12 cellular contexts compared by ENCODE assay signal in genomic region chr17:40327244-40327666, GRCh38. TPM values are rescaled to one million over a fixed set of nuclear protein-coding genes. Genes with fewer than 3 reads are reported as not detected.
A peak's percentile ranks its signal among the peaks of the same experiment; 100 is the strongest.
DNase-seq lines count a peak whose midpoint lies in the region; ATAC-seq, FAIRE-seq and TF ChIP-seq lines count a peak whose summit lies in the region.
"Had no signal": no experiment of that assay in that cellular context is flagged by ENCODE, and none has a peak within 500 bp of the region (broad histone marks: within the 10 kb centered on the region; RNA-seq: fewer than 3 reads in every experiment).

No MANE protein-coding gene starts in this region.

- peaks cover 73 to 96% (median 91%) of the 10 kb centered on the region in 7 donors for H3K4me1 Mint-ChIP-seq in naive thymus-derived CD4-positive, alpha-beta T cell

- H3K4me3 Mint-ChIP-seq in naive thymus-derived CD4-positive, alpha-beta T cell = peak overlapping the region; percentile 80 to 97 (median 88)

- CTCF ChIA-PET in GM12878 (lab: Yijun Ruan, JAX) = interaction anchor here (1.3 to 6.6 kb wide), 10 partner anchors 9 to 214 kb away, joined by 3 to 58 read pairs (median 8); partner anchors contain the start of gene RARA
- CTCF ChIA-PET in naive thymus-derived CD4-positive, alpha-beta T cell (lab: Charles Lee) = interaction anchor here (0.6 to 5.1 kb wide), 8 partner anchors 8 to 25 kb away, joined by 3 to 26 read pairs (median 5); partner anchors contain the start of gene RARA

- no peak overlapping the region for H2AFZ ChIP-seq in GM12878 (ENCODE audit: control insufficient read depth, low read depth, low read length)

- no peak for ATAC-seq in GM12878
- ATAC-seq in naive thymus-derived CD4-positive, alpha-beta T cell = no peak
- no peak for ATAC-seq in GM18873 (IDR thresholded peaks at IDR 0.05; ENCODE audit: low FRiP score, unreplicated experiment)
- ATAC-seq: K562 had no signal

- WGBS in GM12878 (ENCODE audit: insufficient coverage, insufficient replicate concordance, low lambda C conversion rate, missing lambda C conversion rate) = 0% methylated on average over 3 of the region's 3 CpGs

- peak overlapping the region; percentile 100 for H3K4me2 ChIP-seq in GM12878 (ENCODE audit: control insufficient read depth, insufficient read depth)

- peak overlapping the region; percentile 90 for H3K27ac ChIP-seq in left ventricle myocardium inferior (replicated peaks)
- H3K27ac ChIP-seq in GM12878 (ENCODE audit: control insufficient read depth, insufficient read depth) = peak overlapping the region; percentile 96
- peak overlapping the region; percentile 91 for H3K27ac ChIP-seq in naive thymus-derived CD4-positive, alpha-beta T cell (ENCODE audit: low read depth, low read length)
- H3K27ac ChIP-seq in vagina = peak overlapping the region; percentile 96

- in situ Hi-C loops in GM12878 (cut with MboI) = loop anchor here (10.0 kb wide), 1 partner anchor 1348 kb away; no protein-coding TSS in a partner anchor

- peaks cover 94% of the 10 kb centered on the region for H3K79me2 ChIP-seq in GM12878 (ENCODE audit: control insufficient read depth, insufficient read depth, low read length)

- RAD21 ChIA-PET in GM12878 (lab: Charles Lee; ENCODE audit: unreplicated experiment) = interaction anchor here (1.0 to 12.6 kb wide), 7 partner anchors 12 to 109 kb away, joined by 3 to 156 read pairs (median 5); partner anchors contain the start of gene RARA

- H3K4me3 ChIP-seq in left ventricle myocardium inferior = no peak overlapping the region
- peak overlapping the region; percentile 74; the same call in 1 of the 2 replicates for H3K4me3 ChIP-seq in GM12878
- peak overlapping the region; percentile 47 for H3K4me3 ChIP-seq in naive thymus-derived CD4-positive, alpha-beta T cell (ENCODE audit: low read length)
- no peak overlapping the region for H3K4me3 ChIP-seq in vagina
- H3K4me3 ChIP-seq: K562 had no signal

- FAIRE-seq in GM12878 (lab: Jason Lieb, UNC) = no peak
- FAIRE-seq: K562 had no signal

- peaks cover 100% of the 10 kb centered on the region for H3K4me1 ChIP-seq in left ventricle myocardium inferior
- H3K4me1 ChIP-seq in GM12878 (ENCODE audit: control insufficient read depth, insufficient read depth, low read length) = peaks cover 59% of the 10 kb centered on the region
- peaks cover 78 to 92% of the 10 kb centered on the region in 2 donors for H3K4me1 ChIP-seq in naive thymus-derived CD4-positive, alpha-beta T cell (ENCODE audit: control insufficient read depth in 2 of 2, insufficient read depth in 2 of 2, low read length in 2 of 2)
- H3K4me1 ChIP-seq in vagina = peaks cover 100% of the 10 kb centered on the region

- H3K9me3 ChIP-seq in left ventricle myocardium inferior (replicated peaks) (no peaks in the 10 kb centered on the region), GM12878 (replicated peaks; ENCODE audit: control insufficient read depth, insufficient read depth, low read length) (no peaks in the 10 kb centered on the region), vagina (no peaks in the 10 kb centered on the region)
- H3K9me3 ChIP-seq in naive thymus-derived CD4-positive, alpha-beta T cell (ENCODE audit: control insufficient read depth in 2 of 3, low read length in 3 of 3) = no peaks in the 10 kb centered on the region

- TF ChIP-seq EP300 in GM12878 (IDR thresholded peaks at IDR 0.05; ENCODE audit: borderline replicate concordance in 1 of 2, control insufficient read depth in 1 of 2, low read depth in 2 of 2, low read length in 2 of 2) = no peak

- intact Hi-C loops in left ventricle myocardium inferior (cut with micrococcal nuclease) = no loop called here
- intact Hi-C loops in cardiac septum (cut with DNase I) = no loop called here
- intact Hi-C loops in GM12878 (cut with micrococcal nuclease; ENCODE audit: unreplicated experiment) = no loop called here
- intact Hi-C loops in naive thymus-derived CD4-positive, alpha-beta T cell (cut with micrococcal nuclease) = no loop called here
- intact Hi-C loops in vagina (cut with DNase I) = no loop called here

- TF ChIP-seq CTCF in left ventricle myocardium inferior (IDR thresholded peaks at IDR 0.05; ENCODE audit: borderline replicate concordance) (no peak), GM12878 (IDR thresholded peaks at IDR 0.05 in 2 of 3, conservative IDR thresholded peaks at IDR 0.05 in 1 of 3; ENCODE audit: control insufficient read depth in 2 of 3, extremely low read depth in 1 of 3, insufficient read depth in 1 of 3, low read depth in 3 of 3, low read length in 3 of 3) (no peak), vagina (IDR thresholded peaks at IDR 0.05) (no peak)

- H3K27ac Mint-ChIP-seq in naive thymus-derived CD4-positive, alpha-beta T cell = peak overlapping the region; percentile 93 to 100 (median 99)

- peaks cover 0 to 9% (median 0%) of the 10 kb centered on the region in 5 donors for H3K27me3 Mint-ChIP-seq in naive thymus-derived CD4-positive, alpha-beta T cell

- no peak for TF ChIP-seq RAD21 in GM12878 (IDR thresholded peaks at IDR 0.05; ENCODE audit: insufficient read depth, low read depth, low read length)

- SMC1A ChIA-PET in GM12878 (lab: Charles Lee; ENCODE audit: uncharacterized antibody, unreplicated experiment) = interaction anchor here (0.6 to 11.2 kb wide), 7 partner anchors 14 to 32 kb away, joined by 3 to 172 read pairs (median 4); partner anchors contain the start of gene RARA

- H3K36me3 ChIP-seq in left ventricle myocardium inferior (peaks cover 7% of the 10 kb centered on the region), GM12878 (ENCODE audit: control insufficient read depth in 2 of 2, insufficient read depth in 2 of 2, low read length in 1 of 2) (peaks cover 9 to 16% of the 10 kb centered on the region in 2 experiments; a peak in 3 of 4 replicates), vagina (no peaks in the 10 kb centered on the region)
- peaks cover 0 to 10% (median 0%) of the 10 kb centered on the region in 3 experiments for H3K36me3 ChIP-seq in naive thymus-derived CD4-positive, alpha-beta T cell (ENCODE audit: control insufficient read depth in 2 of 3, insufficient read depth in 3 of 3, low read length in 3 of 3)

- BruUV-seq in GM12878 (replicated peaks; lab: Mats Ljungman, UMichigan) = no TSS peak

- H3K27me3 ChIP-seq in left ventricle myocardium inferior (ENCODE audit: low read depth) = no peaks in the 10 kb centered on the region
- no peaks in the 10 kb centered on the region for H3K27me3 ChIP-seq in GM12878 (replicated peaks in 1 of 2; ENCODE audit: control insufficient read depth in 2 of 2, insufficient read depth in 2 of 2, low read length in 1 of 2)
- no peaks in the 10 kb centered on the region for H3K27me3 ChIP-seq in naive thymus-derived CD4-positive, alpha-beta T cell (ENCODE audit: control insufficient read depth in 2 of 2, insufficient read depth in 2 of 2, low read length in 2 of 2)
- H3K27me3 ChIP-seq in vagina = no peaks in the 10 kb centered on the region

- POLR2A ChIA-PET in GM12878 (lab: Charles Lee) = interaction anchor here (1.0 to 7.0 kb wide), 3 partner anchors 8 to 17 kb away, joined by 3 to 123 read pairs (median 3); partner anchors contain the start of gene RARA
- POLR2A ChIA-PET in naive thymus-derived CD4-positive, alpha-beta T cell (lab: Charles Lee) = interaction anchor here (0.9 to 34.9 kb wide), 8 partner anchors 5 to 1361 kb away, joined by 3 to 742 read pairs (median 5); partner anchors contain the start of gene RARA

- peaks cover 0 to 10% (median 0%) of the 10 kb centered on the region in 11 donors for H3K9me3 Mint-ChIP-seq in naive thymus-derived CD4-positive, alpha-beta T cell

- no peaks in the 10 kb centered on the region for H4K20me1 ChIP-seq in GM12878 (ENCODE audit: control insufficient read depth, insufficient read depth)

- DNase-seq in left ventricle myocardium inferior = peak; percentile 12
- DNase-seq in cardiac septum (ENCODE audit: low spot score) = no peak
- DNase-seq in GM12878 (ENCODE audit: low read depth, low spot score) = no peak
- no peak for DNase-seq in naive thymus-derived CD4-positive, alpha-beta T cell
- no peak for DNase-seq in vagina (ENCODE audit: extremely low spot score in 2 of 2)
- DNase-seq in DMS 273 treated with DMSO at 0.1 percent for 48 hours (lab: John Stamatoyannopoulos, UW) = no peak
- DNase-seq in occipital lobe (lab: John Stamatoyannopoulos, UW) = no peak
- DNase-seq: NCI-H524 treated with DMSO at 0.1 percent for 48 hours; retina; stimulated activated CD8-positive, alpha-beta memory T cell treated with anti-CD3 and anti-CD28 coated beads, Interleukin-4, amount 100 ng/mL, for 48 hours had no signal

- H3K36me3 Mint-ChIP-seq in naive thymus-derived CD4-positive, alpha-beta T cell = peaks cover 0 to 16% (median 9%) of the 10 kb centered on the region in 5 donors

- peak overlapping the region; percentile 75 for H3K9ac ChIP-seq in GM12878 (ENCODE audit: control insufficient read depth, insufficient read depth, low read length)

- TF ChIP-seq POLR2A in GM12878 (IDR thresholded peaks at IDR 0.05; ENCODE audit: low read depth, low read length) = no peak
- no peak for TF ChIP-seq POLR2A in vagina (IDR thresholded peaks at IDR 0.05)

RNA-seq across cellular contexts. Expression of gene RARA, which starts 18.3 kb away (rescaled TPM):
- total RNA-seq in left ventricle myocardium inferior (17.1 TPM), cardiac septum (30.7 TPM), GM12878 (2014; rRNA removed) (15.5 and 17.3 TPM in 2 replicates), GM12878 (2014; rRNA removed; fragmentation: Illumina TruSeq; extraction: Trizol) (7.7 and 9.7 TPM in 2 replicates), GM12878 (2021) (33.6 and 34.8 TPM in 2 replicates), vagina (58.9 TPM), occipital lobe (7.2 TPM)
- total RNA-seq in GM12878 (2013; cell fraction: nucleolus; rRNA removed) = 30.5 and 34.4 TPM in 2 replicates
- 12.0 TPM for polyA plus RNA-seq in GM12878 (2011; ENCODE audit: low read depth)
- polyA plus RNA-seq in GM12878 (2011; rRNA removed) (3.1 and 7.8 TPM in 2 replicates), GM12878 (2014; fragmentation: Illumina TruSeq; extraction: Trizol) (8.0 and 23.8 TPM in 2 replicates), GM12878 (2014; fragmentation: Nextera tagmentation; extraction: Ambion mirVana) (under 1 TPM; 0.13 to 0.16 TPM), GM12878 (2014; rRNA removed) (14.3 and 20.2 TPM in 2 replicates), GM12878 (2016; fragmentation: Nextera tagmentation; extraction: Ambion mirVana) (10 to 100 TPM; 12.9 to 15.4 TPM)
- polyA plus RNA-seq in GM12878 (2011; cell fraction: cytosol; rRNA removed) = 10.0 and 13.4 TPM in 2 replicates
- 29.2 and 38.2 TPM in 2 replicates for polyA plus RNA-seq in GM12878 (2011; cell fraction: nucleus; rRNA removed)
- polyA plus RNA-seq in GM12878 (2012) = 23.0 and 26.5 TPM in 2 replicates
- polyA minus RNA-seq in GM12878 (2011; rRNA and poly(A)+ RNA removed) = 8.7 and 13.7 TPM in 2 replicates
- polyA minus RNA-seq in GM12878 (2011; cell fraction: cytosol; rRNA and poly(A)+ RNA removed) = 15.1 and 20.3 TPM in 2 replicates
- polyA minus RNA-seq in GM12878 (2011; cell fraction: nucleus; rRNA and poly(A)+ RNA removed) = 9.7 and 15.5 TPM in 2 replicates
- 100 to 1,000 TPM in 1 of 5 experiments, 10 to 100 TPM in 4; 40.0 to 115 (median 43.8) TPM for total RNA-seq in naive thymus-derived CD4-positive, alpha-beta T cell
- 10 to 100 TPM in 1 of 2 donors, 1 to 10 TPM in 1; 6.7 to 16.5 TPM for polyA plus RNA-seq in naive thymus-derived CD4-positive, alpha-beta T cell

RNA-seq across cellular contexts. Expression of gene GJD3, which starts 37.3 kb away (rescaled TPM):
- total RNA-seq in left ventricle myocardium inferior (0.88 TPM), cardiac septum (2.6 TPM), GM12878 (2014; rRNA removed) (not detected in 2 replicates), GM12878 (2014; rRNA removed; fragmentation: Illumina TruSeq; extraction: Trizol) (not detected in 2 replicates), GM12878 (2021) (not detected in 2 replicates), vagina (12.0 TPM), occipital lobe (0.31 TPM)
- not detected in 2 replicates for total RNA-seq in GM12878 (2013; cell fraction: nucleolus; rRNA removed)
- polyA plus RNA-seq in GM12878 (2011; ENCODE audit: low read depth) = not detected
- polyA plus RNA-seq in GM12878 (2011; rRNA removed) (not detected in 2 replicates), GM12878 (2014; fragmentation: Illumina TruSeq; extraction: Trizol) (not detected in 2 replicates), GM12878 (2014; fragmentation: Nextera tagmentation; extraction: Ambion mirVana) (not detected), GM12878 (2014; rRNA removed) (not detected in 2 replicates), GM12878 (2016; fragmentation: Nextera tagmentation; extraction: Ambion mirVana) (1 to 10 TPM in 1 of 2 experiments, not detected in 1; 1.6 TPM)
- polyA plus RNA-seq in GM12878 (2011; cell fraction: cytosol; rRNA removed) = not detected in 2 replicates
- polyA plus RNA-seq in GM12878 (2011; cell fraction: nucleus; rRNA removed) = not detected in 2 replicates
- not detected in 2 replicates for polyA plus RNA-seq in GM12878 (2012)
- polyA minus RNA-seq in GM12878 (2011; rRNA and poly(A)+ RNA removed) = not detected in 2 replicates
- polyA minus RNA-seq in GM12878 (2011; cell fraction: cytosol; rRNA and poly(A)+ RNA removed) = not detected in 2 replicates
- polyA minus RNA-seq in GM12878 (2011; cell fraction: nucleus; rRNA and poly(A)+ RNA removed) = not detected in 2 replicates
- under 1 TPM in 1 of 5 experiments, not detected in 4; 0.27 TPM for total RNA-seq in naive thymus-derived CD4-positive, alpha-beta T cell
- polyA plus RNA-seq in naive thymus-derived CD4-positive, alpha-beta T cell = not detected

RNA-seq across cellular contexts. Expression of gene CDC6, which starts 39.6 kb away (rescaled TPM):
- total RNA-seq in left ventricle myocardium inferior (0.55 TPM), cardiac septum (0.75 TPM), GM12878 (2014; rRNA removed) (39.0 and 43.8 TPM in 2 replicates), GM12878 (2014; rRNA removed; fragmentation: Illumina TruSeq; extraction: Trizol) (46.8 and 53.0 TPM in 2 replicates), GM12878 (2021) (47.7 and 52.0 TPM in 2 replicates), vagina (3.7 TPM), occipital lobe (1.6 TPM)
- 25.9 and 32.3 TPM in 2 replicates for total RNA-seq in GM12878 (2013; cell fraction: nucleolus; rRNA removed)
- polyA plus RNA-seq in GM12878 (2011; ENCODE audit: low read depth) = 20.0 TPM
- polyA plus RNA-seq in GM12878 (2011; rRNA removed) (43.1 and 48.5 TPM in 2 replicates), GM12878 (2014; fragmentation: Illumina TruSeq; extraction: Trizol) (54.4 and 59.6 TPM in 2 replicates), GM12878 (2014; fragmentation: Nextera tagmentation; extraction: Ambion mirVana) (10 to 100 TPM; 13.3 to 18.6 TPM), GM12878 (2014; rRNA removed) (25.9 and 26.3 TPM in 2 replicates), GM12878 (2016; fragmentation: Nextera tagmentation; extraction: Ambion mirVana) (10 to 100 TPM; 59.3 to 60.9 TPM)
- polyA plus RNA-seq in GM12878 (2011; cell fraction: cytosol; rRNA removed) = 18.9 and 20.1 TPM in 2 replicates
- 18.7 and 26.9 TPM in 2 replicates for polyA plus RNA-seq in GM12878 (2011; cell fraction: nucleus; rRNA removed)
- polyA plus RNA-seq in GM12878 (2012) = 18.9 and 19.5 TPM in 2 replicates
- polyA minus RNA-seq in GM12878 (2011; rRNA and poly(A)+ RNA removed) = 15.8 and 24.1 TPM in 2 replicates
- 9.6 and 10.5 TPM in 2 replicates for polyA minus RNA-seq in GM12878 (2011; cell fraction: cytosol; rRNA and poly(A)+ RNA removed)
- 12.3 and 28.6 TPM in 2 replicates for polyA minus RNA-seq in GM12878 (2011; cell fraction: nucleus; rRNA and poly(A)+ RNA removed)
- total RNA-seq in naive thymus-derived CD4-positive, alpha-beta T cell = 10 to 100 TPM in 1 of 5 experiments, 1 to 10 TPM in 1, under 1 TPM in 3; 0.51 to 73.6 (median 0.85) TPM
- under 1 TPM; 0.09 to 0.24 TPM for polyA plus RNA-seq in naive thymus-derived CD4-positive, alpha-beta T cell

Comparison
In these comparisons a context has a peak if more than half of its experiments do, and no peak if none do; other contexts are left out.
1. H3K4me3 ChIP-seq: peak in GM12878 (single experiment) and naive thymus-derived CD4-positive, alpha-beta T cell (single experiment); none in left ventricle myocardium inferior (single experiment) and vagina (0 of 2).
2. Peak in every context shown above with its lines, with median percentiles within 50 percentile points of each other: H3K27ac ChIP-seq.